In genomic region chr2:203681978-203682377, GRCh38 we compare ENCODE assay signal across 12 cellular contexts. TPM values are rescaled to one million over a fixed set of nuclear protein-coding genes. Genes with fewer than 3 reads are reported as not detected.
DNase-seq lines count a peak whose midpoint lies in the region; ATAC-seq, FAIRE-seq and TF ChIP-seq lines count a peak whose summit lies in the region.
"Had no signal": no experiment of that assay in that cellular context is flagged by ENCODE, and none has a peak within 500 bp of the region (broad histone marks: within the 10 kb centered on the region; RNA-seq: fewer than 3 reads in every experiment).

No MANE protein-coding gene starts in this region.

- H3K9me3 ChIP-seq in adrenal gland (replicated peaks in 1 of 3) (no peaks in the 10 kb centered on the region), keratinocyte (ENCODE audit: control insufficient read depth, low read depth, low read length) (no peaks in the 10 kb centered on the region), thymus (ENCODE audit: control insufficient read depth) (no peaks in the 10 kb centered on the region)

- intact Hi-C loops in adrenal gland (cut with DNase I) = no loop called here

- POLR2A ChIA-PET in naive thymus-derived CD8-positive, alpha-beta T cell (lab: Charles Lee) = interaction anchor here (0.6 to 1.8 kb wide), 3 partner anchors 11 to 36 kb away, joined by 3 to 4 read pairs (median 4); partner anchors contain the start of gene CD28

- H3K27ac ChIP-seq in adrenal gland (peak overlapping the region in 4 of 5 donors; percentile 49 to 91 (median 68)), keratinocyte (ENCODE audit: control insufficient read depth, insufficient read depth, low read length) (peak overlapping the region; percentile 58), thymus (ENCODE audit: low read depth) (peak overlapping the region; percentile 8)
- H3K27ac ChIP-seq: hepatocyte had no signal

- no peaks in the 10 kb centered on the region for H3K27me3 Mint-ChIP-seq in activated T-cell treated with anti-CD3 and anti-CD28 coated beads, Interleukin-2, amount 50 U/mL, for 24 hours
- peaks cover 0 to 4% (median 0%) of the 10 kb centered on the region in 5 donors for H3K27me3 Mint-ChIP-seq in naive thymus-derived CD8-positive, alpha-beta T cell

- no peaks in the 10 kb centered on the region for H3K36me3 ChIP-seq in adrenal gland (replicated peaks in 1 of 2)
- no peaks in the 10 kb centered on the region for H3K36me3 ChIP-seq in keratinocyte (ENCODE audit: control insufficient read depth in 2 of 2, extremely low read depth in 1 of 2, insufficient read depth in 2 of 2, low read length in 2 of 2)
- no peaks in the 10 kb centered on the region for H3K36me3 ChIP-seq in thymus (ENCODE audit: control insufficient read depth, insufficient read depth)

- no peak for TF ChIP-seq POLR2A in adrenal gland (IDR thresholded peaks at IDR 0.05)

- ATAC-seq in naive thymus-derived CD8-positive, alpha-beta T cell = no peak

- no peak overlapping the region for H3K4me3 Mint-ChIP-seq in activated T-cell treated with anti-CD3 and anti-CD28 coated beads, Interleukin-2, amount 50 U/mL, for 24 hours
- peak overlapping the region in 1 of 10 donors; percentile 15 for H3K4me3 Mint-ChIP-seq in naive thymus-derived CD8-positive, alpha-beta T cell

- peak overlapping the region; percentile 30 for H3K27ac Mint-ChIP-seq in activated T-cell treated with anti-CD3 and anti-CD28 coated beads, Interleukin-2, amount 50 U/mL, for 24 hours
- peak overlapping the region in 2 of 10 donors; percentile 8 to 36 for H3K27ac Mint-ChIP-seq in naive thymus-derived CD8-positive, alpha-beta T cell

- peak overlapping the region; percentile 42 for H2AFZ ChIP-seq in keratinocyte (ENCODE audit: control insufficient read depth, low read length)
- H2AFZ ChIP-seq: hepatocyte had no signal

- TF ChIP-seq CTCF in adrenal gland (IDR thresholded peaks at IDR 0.05) = no peak
- TF ChIP-seq CTCF in keratinocyte (optimal IDR thresholded peaks at IDR 0.05 in 1 of 3, IDR thresholded peaks at IDR 0.05 in 1 of 3, conservative IDR thresholded peaks at IDR 0.05 in 1 of 3; ENCODE audit: extremely low read depth in 1 of 3, insufficient read depth in 2 of 3, low read length in 3 of 3) = no peak

- no peaks in the 10 kb centered on the region for H3K79me2 ChIP-seq in keratinocyte (ENCODE audit: control insufficient read depth, insufficient read depth, low read length)
- H3K79me2 ChIP-seq: hepatocyte had no signal

- no peaks in the 10 kb centered on the region for H4K20me1 ChIP-seq in keratinocyte (ENCODE audit: control insufficient read depth, extremely low read depth, insufficient read depth, low read length)

- dilution Hi-C loops in keratinocyte (cut with MboI; ENCODE audit: extremely low pct_ligation_motif_present, low sequenced_read_pairs) = no loop called here

- no peak overlapping the region for H3K4me3 ChIP-seq in adrenal gland
- H3K4me3 ChIP-seq in keratinocyte (ENCODE audit: control insufficient read depth in 2 of 3, extremely low read depth in 1 of 3, insufficient read depth in 2 of 3, low read depth in 1 of 3, low read length in 3 of 3) = no peak overlapping the region
- no peak overlapping the region for H3K4me3 ChIP-seq in thymus (ENCODE audit: low read length)
- H3K4me3 ChIP-seq: hepatocyte had no signal

- no peak overlapping the region for H3K9ac ChIP-seq in keratinocyte (ENCODE audit: control insufficient read depth, extremely low read depth, insufficient read depth, low read length)

- H3K9me3 Mint-ChIP-seq in activated T-cell treated with anti-CD3 and anti-CD28 coated beads, Interleukin-2, amount 50 U/mL, for 24 hours = no peaks in the 10 kb centered on the region
- peaks cover 0 to 4% (median 0%) of the 10 kb centered on the region in 9 donors for H3K9me3 Mint-ChIP-seq in naive thymus-derived CD8-positive, alpha-beta T cell

- WGBS in adrenal gland, 4 donors = 68 to 75% (median 69%) methylated on average over 2 of the region's 2 CpGs
- WGBS in thymus = 93% methylated on average over 2 of the region's 2 CpGs

- peaks cover 42% of the 10 kb centered on the region for H3K4me1 Mint-ChIP-seq in activated T-cell treated with anti-CD3 and anti-CD28 coated beads, Interleukin-2, amount 50 U/mL, for 24 hours (ENCODE audit: low read depth)
- peaks cover 20 to 31% (median 29%) of the 10 kb centered on the region in 4 donors for H3K4me1 Mint-ChIP-seq in naive thymus-derived CD8-positive, alpha-beta T cell

- no peaks in the 10 kb centered on the region for H3K27me3 ChIP-seq in adrenal gland
- no peaks in the 10 kb centered on the region for H3K27me3 ChIP-seq in keratinocyte (ENCODE audit: control insufficient read depth, extremely low read depth, insufficient read depth, low read length)
- no peaks in the 10 kb centered on the region for H3K27me3 ChIP-seq in thymus (ENCODE audit: control insufficient read depth, insufficient read depth)
- H3K27me3 ChIP-seq: hepatocyte had no signal

- H3K4me1 ChIP-seq in adrenal gland (replicated peaks in 1 of 2) = peaks cover 0 to 59% of the 10 kb centered on the region in 2 donors
- H3K4me1 ChIP-seq in keratinocyte (ENCODE audit: control insufficient read depth, extremely low read depth, insufficient read depth, low read length) = peaks cover 56% of the 10 kb centered on the region
- peaks cover 4% of the 10 kb centered on the region for H3K4me1 ChIP-seq in thymus (ENCODE audit: control insufficient read depth, insufficient read depth, low read length)

- no peak for FAIRE-seq in keratinocyte (lab: Jason Lieb, UNC)

- DNase-seq in activated T-cell treated with anti-CD3 and anti-CD28 coated beads, Interleukin-2, amount 50 U/mL, for 24 hours = no peak
- no peak for DNase-seq in activated T-cell treated with anti-CD3 and anti-CD28 coated beads, Interleukin-2, amount 50 U/mL, for 48 hours
- no peak for DNase-seq in adrenal gland
- DNase-seq in keratinocyte (ENCODE audit: low read depth, low spot score) = no peak
- DNase-seq in naive thymus-derived CD8-positive, alpha-beta T cell = no peak
- DNase-seq in NCI-H1694 treated with DMSO at 0.1 percent for 48 hours (lab: John Stamatoyannopoulos, UW) = no peak
- DNase-seq in stimulated activated CD4-positive, alpha-beta T cell treated with anti-CD3 and anti-CD28 coated beads, Interleukin-4, amount 100 ng/mL, for 4 hours = no peak
- DNase-seq: caudate nucleus, NCI-H345 had no signal

- H3K4me2 ChIP-seq in keratinocyte (ENCODE audit: control insufficient read depth, extremely low read depth, insufficient read depth, low read depth, low read length) = peak overlapping the region; percentile 33
- H3K4me2 ChIP-seq: hepatocyte had no signal

- H3K36me3 Mint-ChIP-seq in activated T-cell treated with anti-CD3 and anti-CD28 coated beads, Interleukin-2, amount 50 U/mL, for 24 hours (ENCODE audit: low read depth) = no peaks in the 10 kb centered on the region
- H3K36me3 Mint-ChIP-seq in naive thymus-derived CD8-positive, alpha-beta T cell = no peaks in the 10 kb centered on the region

- H3K9me1 ChIP-seq in keratinocyte (ENCODE audit: control insufficient read depth, extremely low read depth, insufficient read depth, low read length) = no peaks in the 10 kb centered on the region

RNA-seq across cellular contexts. Expression of gene CD28, which starts 24.5 kb away (rescaled TPM):
- total RNA-seq in adrenal gland = 1 to 10 TPM in 1 of 8 donors, under 1 TPM in 6, not detected in 1; 0.14 to 1.4 (median 0.61) TPM
- polyA plus RNA-seq in adrenal gland (under 1 TPM; 0.08 to 0.13 (median 0.09) TPM), keratinocyte (0.01 TPM in 1 of 3 replicates, not detected in the others), thymus (27.2 TPM)
- not detected for polyA plus RNA-seq in keratinocyte (2011; ENCODE audit: low read depth)
- polyA plus RNA-seq in keratinocyte (2011; cell fraction: cytosol; rRNA removed) = not detected in 2 replicates
- polyA plus RNA-seq in keratinocyte (2011; cell fraction: nucleus; rRNA removed) = not detected in 2 replicates
- polyA plus RNA-seq in keratinocyte (2012; ENCODE audit: low replicate concordance) = not detected in 2 replicates
- not detected in 3 replicates for polyA minus RNA-seq in keratinocyte
- not detected for polyA minus RNA-seq in keratinocyte (2011; cell fraction: cytosol; rRNA and poly(A)+ RNA removed)
- polyA minus RNA-seq in keratinocyte (2011; cell fraction: nucleus; rRNA and poly(A)+ RNA removed) = not detected in 2 replicates
- 100 to 1,000 TPM; 128 to 133 TPM for total RNA-seq in naive thymus-derived CD8-positive, alpha-beta T cell
- 10 to 100 TPM; 15.8 to 32.0 (median 29.3) TPM for polyA plus RNA-seq in naive thymus-derived CD8-positive, alpha-beta T cell
- total RNA-seq: hepatocyte had no signal
- polyA plus RNA-seq: hepatocyte, neural cell had no signal

Comparison
In these comparisons a context has a peak if more than half of its experiments do, and no peak if none do; other contexts are left out.
1. H3K27ac ChIP-seq: peak in every context shown above with its lines; median percentile 68 in adrenal gland; 58 in keratinocyte; 8 in thymus.
2. RNA of gene CD28, which starts 24.5 kb away (polyA plus RNA-seq): 15.8 to 32.0 TPM in naive thymus-derived CD8-positive, alpha-beta T cell and 27.2 TPM in thymus (single experiment); 0.08 to 0.13 TPM in adrenal gland and 0.01 TPM in keratinocyte; every median in the first group is over 10 times any median in the second.